ENCODE assay signal across 22 cellular contexts in the genomic region with DNA sequence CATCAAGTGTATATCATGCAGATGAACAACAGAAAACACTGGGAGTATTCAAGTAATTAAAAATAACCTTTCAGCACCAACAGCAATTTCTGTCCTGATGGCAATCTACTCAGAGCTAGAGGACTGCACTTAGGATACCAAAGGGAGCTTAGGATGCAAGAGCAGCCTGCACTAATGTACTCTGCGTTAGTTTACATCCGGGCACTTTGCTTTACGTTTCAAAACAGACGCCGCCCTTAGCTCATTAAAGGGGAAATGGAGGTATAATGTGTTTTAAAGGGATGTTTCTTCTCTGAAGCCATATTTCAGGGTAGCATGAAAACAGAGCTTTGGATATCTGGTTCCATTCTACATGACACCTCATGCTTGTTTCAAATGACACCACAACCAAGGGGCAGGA.
"Had no signal": no experiment of that assay in that cellular context is flagged by ENCODE, and none has a peak within 500 bp of the region (broad histone marks: within the 10 kb centered on the region; RNA-seq: fewer than 3 reads in every experiment).

No MANE protein-coding gene starts in this region.

- H3K36me3 ChIP-seq: esophagus muscularis mucosa, gastroesophageal sphincter, heart left ventricle, left lung, neutrophil, right lobe of liver, tibial artery had no signal

- H3K27ac ChIP-seq: esophagus muscularis mucosa, foreskin keratinocyte, gastroesophageal sphincter, heart left ventricle, left lung, neutrophil, parathyroid adenoma, right lobe of liver, tibial artery had no signal

- H3K4me1 ChIP-seq: esophagus muscularis mucosa, foreskin keratinocyte, gastroesophageal sphincter, parathyroid adenoma, tibial artery had no signal

- H3K4me3 ChIP-seq: esophagus muscularis mucosa, gastroesophageal sphincter, heart left ventricle, left lung, mucosa of descending colon, right lobe of liver, tibial artery had no signal

- ATAC-seq: foreskin keratinocyte; gastroesophageal sphincter; heart left ventricle; left cardiac atrium; left lung; mucosa of descending colon; natural killer cell treated with Interleukin-12 subunit alpha and Interleukin-12 subunit beta and Interleukin-15 and Interleukin-18, amount 100 ng/mL, for 72 hours; right lobe of liver; stimulated activated naive B cell treated with anti-CD40 and anti-IgM and Interleukin-4, amounts not matched to agents 10 μg/mL and 1 μg/mL and 100 μg/mL, for 72 hours; stimulated activated naive CD8-positive, alpha-beta T cell treated with anti-CD3 and anti-CD28 coated beads, Interleukin-15, amount 100 ng/mL, for 72 hours had no signal

- H3K27me3 ChIP-seq: esophagus muscularis mucosa, foreskin keratinocyte, left lung, neutrophil, right lobe of liver had no signal

- DNase-seq: effector CD8-positive, alpha-beta T cell; endodermal cell; foreskin keratinocyte; heart left ventricle; hippocampal formation; left cardiac atrium; mesenchymal stem cell; mucosa of descending colon; naive B cell; right lobe of liver; small intestine; stimulated activated CD4-positive, alpha-beta T cell treated with anti-CD3 and anti-CD28 coated beads, Interleukin-15, amount 100 ng/mL, for 24 hours; stimulated activated CD4-positive, alpha-beta T cell treated with anti-CD3 and anti-CD28 coated beads, Interleukin-2, amount 100 ng/mL, for 48 hours; stimulated activated naive B cell treated with anti-CD40 and anti-IgM and Interleukin-4, amounts not matched to agents 10 μg/mL and 1 μg/mL and 100 μg/mL, for 72 hours; stimulated activated naive CD8-positive, alpha-beta T cell treated with anti-CD3 and anti-CD28 coated beads, Interleukin-15, amount 100 ng/mL, for 72 hours; tibial artery had no signal

- H3K79me2 ChIP-seq: parathyroid adenoma had no signal

- H2AFZ ChIP-seq: parathyroid adenoma had no signal
